7 cellular contexts compared by ENCODE assay signal in genomic region chr4:98955229-98955628, GRCh38.
"Had no signal": no experiment of that assay in that cellular context is flagged by ENCODE, and none has a peak within 500 bp of the region (broad histone marks: within the 10 kb centered on the region; RNA-seq: fewer than 3 reads in every experiment).

No MANE protein-coding gene starts in this region.

- H2AFZ ChIP-seq: GM23248 had no signal

- H3K9ac ChIP-seq: GM23248 had no signal

- H3K4me3 ChIP-seq: GM23248, K562 had no signal

- H3K9me3 Mint-ChIP-seq: H9 had no signal

- DNase-seq: GM23248, GOT3, H9, HCEC 1CT, IMR-90, KG1 had no signal

- H3K27ac Mint-ChIP-seq: H9 had no signal

- H3K4me3 Mint-ChIP-seq: H9 had no signal

- H3K27ac ChIP-seq: GM23248 had no signal
